Comparison of ENCODE assay signal across 8 cellular contexts in genomic region chr7:152145853-152146466, GRCh38.
A peak's percentile ranks its signal among the peaks of the same experiment; 100 is the strongest.
DNase-seq lines count a peak whose midpoint lies in the region; ATAC-seq and TF ChIP-seq lines count a peak whose summit lies in the region.

No MANE protein-coding gene starts in this region.

- H3K27ac ChIP-seq in 22Rv1 (0 out of 2 replicates have a peak overlapping the region, but pooled peaks have one; percentile 4), DOHH2 (ENCODE audit: low read depth, low read length) (no peak overlapping the region)

- peaks cover 40% of the 10 kb centered on the region for H3K4me1 Mint-ChIP-seq in activated T-helper 1 cell treated with anti-CD3 and anti-CD28 coated beads, Interleukin-12 subunit alpha, Interleukin-12 subunit beta, Interleukin-2, Interleukin-4 antibody, amounts not matched to agents 30 ng/mL and 10 ng/mL and 1 ng/mL, durations not matched to agents 14 hours and 24 hours and 36 hours (ENCODE audit: low read depth)

- TF ChIP-seq CTCF in 22Rv1 (IDR thresholded peaks at IDR 0.05): peak; percentile 95
- TF ChIP-seq CTCF in DOHH2 (IDR thresholded peaks at IDR 0.05; ENCODE audit: low read depth, low read length, poor library complexity, severe bottlenecking): peak; percentile 82

- H3K4me3 Mint-ChIP-seq in activated T-helper 1 cell treated with anti-CD3 and anti-CD28 coated beads, Interleukin-12 subunit alpha, Interleukin-12 subunit beta, Interleukin-2, Interleukin-4 antibody, amounts not matched to agents 30 ng/mL and 10 ng/mL and 1 ng/mL, durations not matched to agents 14 hours and 24 hours and 36 hours: no peak overlapping the region

- H3F3A ChIP-seq in DOHH2 (ENCODE audit: control insufficient read depth, insufficient read depth): no peaks in the 10 kb centered on the region

- H3K27me3 ChIP-seq in DOHH2 (ENCODE audit: control insufficient read depth, low read length): no peaks in the 10 kb centered on the region

- intact Hi-C loops in activated T-helper 1 cell treated with anti-CD3 and anti-CD28 coated beads, Interleukin-12 subunit alpha, Interleukin-12 subunit beta, Interleukin-2, Interleukin-4 antibody, amounts not matched to agents 30 ng/mL and 10 ng/mL and 1 ng/mL, durations not matched to agents 14 hours and 24 hours and 36 hours (cut with micrococcal nuclease): loop anchor here (1.0 to 10.0 kb wide), 5 partner anchors 121 to 559 kb away; partner anchors contain the start of genes GALNT11, PRKAG2 and XRCC2

- H3K4me1 ChIP-seq in DOHH2 (ENCODE audit: control insufficient read depth, low read length): peaks cover 13% of the 10 kb centered on the region

- no peak for ATAC-seq in GM18861 (IDR thresholded peaks at IDR 0.05; ENCODE audit: unreplicated experiment)

- no peaks in the 10 kb centered on the region for H3K9me2 ChIP-seq in DOHH2 (replicated peaks; ENCODE audit: control insufficient read depth, low read length)

- no peaks in the 10 kb centered on the region for H3K9me3 Mint-ChIP-seq in activated T-helper 1 cell treated with anti-CD3 and anti-CD28 coated beads, Interleukin-12 subunit alpha, Interleukin-12 subunit beta, Interleukin-2, Interleukin-4 antibody, amounts not matched to agents 30 ng/mL and 10 ng/mL and 1 ng/mL, durations not matched to agents 14 hours and 24 hours and 36 hours

- peaks cover 38% of the 10 kb centered on the region for H3K36me3 Mint-ChIP-seq in activated T-helper 1 cell treated with anti-CD3 and anti-CD28 coated beads, Interleukin-12 subunit alpha, Interleukin-12 subunit beta, Interleukin-2, Interleukin-4 antibody, amounts not matched to agents 30 ng/mL and 10 ng/mL and 1 ng/mL, durations not matched to agents 14 hours and 24 hours and 36 hours (ENCODE audit: low read depth)

- H3K4me3 ChIP-seq in DOHH2 (ENCODE audit: low read length): no peak overlapping the region

- H3K79me2 ChIP-seq in DOHH2 (ENCODE audit: control insufficient read depth, low read length): no peaks in the 10 kb centered on the region; the same call in 1 of the 2 replicates

- H3K36me3 ChIP-seq in DOHH2 (ENCODE audit: control insufficient read depth, low read length): peaks cover 94% of the 10 kb centered on the region

- peak overlapping the region; percentile 80 for H3K27ac Mint-ChIP-seq in activated T-helper 1 cell treated with anti-CD3 and anti-CD28 coated beads, Interleukin-12 subunit alpha, Interleukin-12 subunit beta, Interleukin-2, Interleukin-4 antibody, amounts not matched to agents 30 ng/mL and 10 ng/mL and 1 ng/mL, durations not matched to agents 14 hours and 24 hours and 36 hours

- no peaks in the 10 kb centered on the region for H4K20me1 ChIP-seq in DOHH2 (ENCODE audit: control insufficient read depth, insufficient read depth, low read depth, low read length)

- no peaks in the 10 kb centered on the region for H3K9me3 ChIP-seq in DOHH2 (ENCODE audit: control insufficient read depth, insufficient read depth, low read length)

- no peak overlapping the region for H3K4me2 ChIP-seq in DOHH2 (ENCODE audit: low read length)

- DNase-seq in NCI-H1694 (lab: John Stamatoyannopoulos, UW) (peak; percentile 39), globus pallidus (ENCODE audit: low spot score) (peak; percentile 30), pulmonary artery endothelial cell (ENCODE audit: low read depth, low spot score) (peak; percentile 75), NCI-H187 treated with DMSO at 0.1 percent for 48 hours (lab: John Stamatoyannopoulos, UW) (no peak)
- DNase-seq in activated T-helper 1 cell treated with anti-CD3 and anti-CD28 coated beads, Interleukin-12 subunit alpha, Interleukin-12 subunit beta, Interleukin-2, Interleukin-4 antibody, amounts not matched to agents 30 ng/mL and 10 ng/mL and 1 ng/mL, durations not matched to agents 14 hours and 24 hours and 36 hours (ENCODE audit: low spot score): no peak

- no peaks in the 10 kb centered on the region for H3K27me3 Mint-ChIP-seq in activated T-helper 1 cell treated with anti-CD3 and anti-CD28 coated beads, Interleukin-12 subunit alpha, Interleukin-12 subunit beta, Interleukin-2, Interleukin-4 antibody, amounts not matched to agents 30 ng/mL and 10 ng/mL and 1 ng/mL, durations not matched to agents 14 hours and 24 hours and 36 hours (ENCODE audit: insufficient read depth)

Comparison
In these comparisons a context has a peak if more than half of its experiments do, and no peak if none do; other contexts are left out.
1. DNase-seq: peak in NCI-H1694 (single experiment), globus pallidus (single experiment) and pulmonary artery endothelial cell (single experiment); none in activated T-helper 1 cell treated with anti-CD3 and anti-CD28 coated beads, Interleukin-12 subunit alpha, Interleukin-12 subunit beta, Interleukin-2, Interleukin-4 antibody, amounts not matched to agents 30 ng/mL and 10 ng/mL and 1 ng/mL, durations not matched to agents 14 hours and 24 hours and 36 hours (single experiment) and NCI-H187 treated with DMSO at 0.1 percent for 48 hours (single experiment).